In the genomic region with DNA sequence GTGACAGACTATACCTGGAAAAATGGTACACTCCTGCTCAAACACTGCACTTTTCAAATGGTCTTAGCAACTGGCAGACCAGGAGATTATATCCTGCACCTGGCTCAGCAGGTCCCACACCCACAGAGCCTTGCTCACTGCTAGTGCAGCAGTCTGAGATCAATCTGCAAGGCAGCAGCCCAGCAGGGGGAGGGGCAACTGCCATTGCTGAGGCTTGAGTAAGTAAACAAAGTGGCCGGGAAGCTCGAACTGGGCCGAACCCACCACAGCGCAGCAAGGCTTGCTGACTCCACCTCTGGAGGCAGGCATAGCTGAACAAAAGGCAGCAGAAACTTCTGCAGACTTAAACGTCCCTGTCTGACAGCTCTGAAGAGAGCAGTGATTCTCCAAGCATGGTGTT, we compare ENCODE assay signal across 1 cellular context. TPM values are rescaled to one million over a fixed set of nuclear protein-coding genes. Genes with fewer than 3 reads are reported as not detected.
"Had no signal": no experiment of that assay in that cellular context is flagged by ENCODE, and none has a peak within 500 bp of the region (broad histone marks: within the 10 kb centered on the region; RNA-seq: fewer than 3 reads in every experiment).

No MANE protein-coding gene starts in this region.

RNA-seq across cellular contexts. Expression of gene MAGEH1, which starts 8.5 kb away (rescaled TPM):
- total RNA-seq: PC-9 had no signal

RNA-seq across cellular contexts. Expression of gene USP51, which starts 46.2 kb away (rescaled TPM):
- total RNA-seq: PC-9 had no signal
